In genomic region chr16:50521246-50521900, GRCh38 we compare ENCODE assay signal across 15 cellular contexts. TPM values are rescaled to one million over a fixed set of nuclear protein-coding genes. Genes with fewer than 3 reads are reported as not detected.
DNase-seq lines count a peak whose midpoint lies in the region; ATAC-seq, FAIRE-seq and TF ChIP-seq lines count a peak whose summit lies in the region.
"Had no signal": no experiment of that assay in that cellular context is flagged by ENCODE, and none has a peak within 500 bp of the region (broad histone marks: within the 10 kb centered on the region; RNA-seq: fewer than 3 reads in every experiment).

No MANE protein-coding gene starts in this region.

- H3K9ac ChIP-seq in kidney (ENCODE audit: low read length in 2 of 2): no peak overlapping the region

- no TSS peak for BruUV-seq in Caco-2 (replicated peaks; lab: Mats Ljungman, UMichigan)

- FAIRE-seq in kidney (lab: Jason Lieb, UNC): no peak

- CTCF ChIA-PET in Caco-2 (lab: Charles Lee) (no interaction called here), HEK293 (lab: Yijun Ruan, JAX) (interaction anchor here (0.6 to 1.5 kb wide), 4 partner anchors 12 to 215 kb away, joined by 3 read pairs; partner anchors contain the start of gene BRD7)

- H3K36me3 ChIP-seq in Caco-2 (ENCODE audit: control insufficient read depth, insufficient read depth, low read length): no peaks in the 10 kb centered on the region
- H3K36me3 ChIP-seq in HEK293 (ENCODE audit: control insufficient read depth in 2 of 2, insufficient read depth in 1 of 2, low read length in 2 of 2): no peaks in the 10 kb centered on the region
- no peaks in the 10 kb centered on the region for H3K36me3 ChIP-seq in esophagus muscularis mucosa
- no peaks in the 10 kb centered on the region for H3K36me3 ChIP-seq in kidney (ENCODE audit: control insufficient read depth in 1 of 2, insufficient read depth in 2 of 2, low read length in 2 of 2)
- H3K36me3 ChIP-seq: BE2C had no signal

- peaks cover 10% of the 10 kb centered on the region for H3K4me1 Mint-ChIP-seq in Caco-2 (ENCODE audit: low read depth, unreplicated experiment)
- H3K4me1 Mint-ChIP-seq: CD4-positive, alpha-beta memory T cell had no signal

- intact Hi-C loops in Caco-2 (cut with micrococcal nuclease; ENCODE audit: unreplicated experiment) (loop anchor here (2.0 kb wide), 1 partner anchor 15 kb away; no protein-coding TSS in a partner anchor), esophagus muscularis mucosa (cut with DNase I) (no loop called here), sciatic nerve (cut with DNase I) (no loop called here), kidney (cut with DNase I) (no loop called here)

- H3K27ac Mint-ChIP-seq in Caco-2 (ENCODE audit: unreplicated experiment): no peak overlapping the region

- no peak for TF ChIP-seq POLR2A in esophagus muscularis mucosa (IDR thresholded peaks at IDR 0.05; ENCODE audit: low read depth)

- TF ChIP-seq CTCF in Caco-2 (IDR thresholded peaks at IDR 0.05; ENCODE audit: insufficient read depth in 1 of 2, low read depth in 1 of 2, low read length in 1 of 2, severe bottlenecking in 1 of 2, unreplicated experiment in 1 of 2): no peak
- TF ChIP-seq CTCF in HEK293 (tag by site-specific recombination; IDR thresholded peaks at IDR 0.05): no peak
- no peak for TF ChIP-seq CTCF in esophagus muscularis mucosa (IDR thresholded peaks at IDR 0.05)
- TF ChIP-seq CTCF in kidney (IDR thresholded peaks at IDR 0.05; ENCODE audit: borderline replicate concordance, extremely low read depth, insufficient read depth): no peak

- peak in 1 of 2 experiments; percentile 14 for DNase-seq in Caco-2
- DNase-seq in esophagus muscularis mucosa (ENCODE audit: extremely low spot score): peak; percentile 62
- peak; percentile 12 for DNase-seq in sciatic nerve (ENCODE audit: low spot score)
- DNase-seq in A172 (ENCODE audit: low spot score): no peak
- DNase-seq in T-helper 2 cell: no peak
- DNase-seq in kidney: no peak
- DNase-seq: BE2C; CD4-positive, alpha-beta memory T cell; KBM-7; NCI-H1436; NCI-H2029; NCI-H2171 treated with DMSO at 0.1 percent for 48 hours; NCI-H82 had no signal

- no peak overlapping the region for H3K27ac ChIP-seq in HEK293 (ENCODE audit: extremely low read depth, low read depth, low read length)
- no peak overlapping the region for H3K27ac ChIP-seq in esophagus muscularis mucosa (replicated peaks in 1 of 4)
- H3K27ac ChIP-seq in kidney (ENCODE audit: low read depth in 2 of 2, low read length in 2 of 2): no peak overlapping the region

- no peak for ATAC-seq in sciatic nerve

- H3K9me3 Mint-ChIP-seq in Caco-2 (ENCODE audit: unreplicated experiment): peaks cover 10% of the 10 kb centered on the region

- peak overlapping the region; percentile 3 for H3K4me3 Mint-ChIP-seq in Caco-2 (ENCODE audit: unreplicated experiment)
- H3K4me3 Mint-ChIP-seq: CD4-positive, alpha-beta memory T cell had no signal

- 88% methylated on average over 9 of the region's 9 CpGs for WGBS in esophagus muscularis mucosa

- POLR2A ChIA-PET in Caco-2 (lab: Charles Lee) (no interaction called here), HEK293 (lab: Yijun Ruan, JAX) (no interaction called here)

- H3K9me3 ChIP-seq in Caco-2 (peaks cover 11% of the 10 kb centered on the region), HEK293 (ENCODE audit: control insufficient read depth, insufficient read depth, low read depth, low read length) (no peaks in the 10 kb centered on the region; the same call in 1 of the 2 replicates), esophagus muscularis mucosa (peaks cover 0 to 13% (median 10%) of the 10 kb centered on the region in 4 donors), kidney (ENCODE audit: control insufficient read depth in 1 of 2, low read length in 2 of 2) (peaks cover 8 to 15% of the 10 kb centered on the region in 2 donors)
- H3K9me3 ChIP-seq: BE2C had no signal

- H3K27me3 ChIP-seq in Caco-2 (replicated peaks; ENCODE audit: control insufficient read depth, insufficient read depth, low read length) (no peaks in the 10 kb centered on the region), esophagus muscularis mucosa (peaks cover 0 to 5% (median 0%) of the 10 kb centered on the region in 4 donors)
- H3K27me3 ChIP-seq: BE2C had no signal

- H3K36me3 Mint-ChIP-seq in Caco-2 (ENCODE audit: insufficient read depth, unreplicated experiment): peaks cover 30% of the 10 kb centered on the region

- TF ChIP-seq EP300 in esophagus muscularis mucosa (IDR thresholded peaks at IDR 0.05): no peak

- H3K4me3 ChIP-seq in Caco-2 (ENCODE audit: low read depth, low read length) (no peak overlapping the region), HEK293 (ENCODE audit: low read depth, low read length) (no peak overlapping the region), esophagus muscularis mucosa (no peak overlapping the region), kidney (ENCODE audit: low read length in 2 of 2) (no peak overlapping the region)

- H3K4me1 ChIP-seq in Caco-2 (peaks cover 30% of the 10 kb centered on the region), HEK293 (ENCODE audit: control insufficient read depth, insufficient read depth, low read length) (no peaks in the 10 kb centered on the region; the same call in 1 of the 2 replicates), esophagus muscularis mucosa (no peaks in the 10 kb centered on the region), kidney (ENCODE audit: control insufficient read depth in 1 of 2, insufficient read depth in 1 of 2, low read depth in 1 of 2, low read length in 2 of 2) (no peaks in the 10 kb centered on the region)
- H3K4me1 ChIP-seq: BE2C had no signal

- H3K27me3 Mint-ChIP-seq in Caco-2 (ENCODE audit: insufficient read depth, unreplicated experiment): no peaks in the 10 kb centered on the region

TF ChIP-seq in HEK293, 187 proteins besides CTCF, POLR2A, EP300 and RAD21:
- TF ChIP-seq ZNF184 (tag by site-specific recombination; IDR thresholded peaks at IDR 0.05): no peak
- TF ChIP-seq ZNF366 (tag by site-specific recombination; conservative IDR thresholded peaks at IDR 0.05): 0 out of 2 replicates have a peak, but pooled peaks have one; percentile 39

RNA-seq across cellular contexts. Expression of gene NKD1, which starts 26.8 kb away (rescaled TPM):
- total RNA-seq in Caco-2 (2022) (37.9 and 54.9 TPM in 2 replicates), esophagus muscularis mucosa (10 to 100 TPM; 37.1 to 87.8 (median 54.1) TPM), sciatic nerve (37.0 TPM), kidney (9.9 TPM)
- total RNA-seq in A172 (2014; rRNA removed; shearing (Covaris generic)): 0.10 and 0.14 TPM in 2 replicates
- polyA plus RNA-seq in kidney (ENCODE audit: insufficient read depth, low read depth, low replicate concordance): 1.1 TPM
- polyA plus RNA-seq: AG04450 had no signal

Comparison
In these comparisons a context has a peak if more than half of its experiments do, and no peak if none do; other contexts are left out.
1. DNase-seq: peak in esophagus muscularis mucosa (single experiment) and sciatic nerve (single experiment); none in A172 (single experiment), T-helper 2 cell (0 of 5) and kidney (single experiment).